20 cellular contexts compared by ENCODE assay signal in the genomic region with DNA sequence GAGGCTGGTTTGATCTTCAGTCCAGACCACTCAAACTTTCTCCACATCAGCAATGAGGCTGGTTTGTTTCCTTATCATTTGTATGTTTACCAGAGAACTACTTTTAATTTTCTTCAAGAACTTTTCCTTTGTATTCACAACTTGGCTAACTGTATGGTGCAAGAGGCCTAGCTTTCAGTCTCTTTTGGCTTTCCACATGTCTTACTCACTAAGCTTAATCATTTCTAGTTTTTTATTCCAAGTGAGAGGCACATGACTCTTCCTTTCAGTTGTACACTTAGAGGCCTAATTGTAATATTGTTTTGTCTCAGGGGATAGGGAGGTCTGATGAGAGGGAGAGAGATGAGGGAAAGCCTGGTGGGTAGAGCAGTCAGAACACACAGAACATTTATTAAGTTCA.
DNase-seq lines count a peak whose midpoint lies in the region; ATAC-seq and TF ChIP-seq lines count a peak whose summit lies in the region.
"Had no signal": no experiment of that assay in that cellular context is flagged by ENCODE, and none has a peak within 500 bp of the region (broad histone marks: within the 10 kb centered on the region; RNA-seq: fewer than 3 reads in every experiment).

No MANE protein-coding gene starts in this region.

- H3K4ac ChIP-seq in mesendoderm (ENCODE audit: low read depth, low read length) = no peak overlapping the region

- no peak overlapping the region for H3K4me3 ChIP-seq in cardiac fibroblast (replicated peaks in 1 of 2; ENCODE audit: low read depth in 2 of 2, low read length in 2 of 2)
- H3K4me3 ChIP-seq in mesendoderm (ENCODE audit: low read length) = no peak overlapping the region
- H3K4me3 ChIP-seq: SJSA1 had no signal

- no peak overlapping the region for H3K4me3 Mint-ChIP-seq in mesothelial cell of epicardium
- H3K4me3 Mint-ChIP-seq: CD4-positive, alpha-beta T cell had no signal

- H3K56ac ChIP-seq in mesendoderm (ENCODE audit: low read length) = no peak overlapping the region

- H3K9me3 Mint-ChIP-seq in mesothelial cell of epicardium = peaks cover 12% of the 10 kb centered on the region
- H3K9me3 Mint-ChIP-seq: CD4-positive, alpha-beta T cell had no signal

- peak overlapping the region; percentile 36 for H2BK15ac ChIP-seq in mesendoderm (replicated peaks; ENCODE audit: low read depth)

- H2BK120ac ChIP-seq in mesendoderm (ENCODE audit: low read depth, low read length) = no peak overlapping the region

- DNase-seq in cardiac fibroblast (ENCODE audit: low read depth in 2 of 2) = peak; percentile 22 to 32
- peak; percentile 38 for DNase-seq in fibroblast of peridontal ligament (ENCODE audit: extremely low read depth)
- no peak for DNase-seq in mesendoderm
- no peak for DNase-seq in mesothelial cell of epicardium (ENCODE audit: low spot score in 2 of 2, unreplicated experiment in 2 of 2)
- DNase-seq in CD1c-positive myeloid dendritic cell (ENCODE audit: extremely low spot score) = no peak
- DNase-seq: Caco-2; CD4-positive, alpha-beta T cell; DMS 273 treated with DMSO at 0.1 percent for 48 hours; DMS79 treated with DMSO at 0.1 percent for 48 hours; GOT3; Karpas-422; NCI-H1694 treated with DMSO at 0.1 percent for 48 hours; NCI-H2081 treated with DMSO at 0.1 percent for 48 hours; NCI-H2171 treated with DMSO at 0.1 percent for 48 hours; NCI-H524 treated with DMSO at 0.1 percent for 48 hours; OCI-M1 had no signal

- no peak overlapping the region for H3K9ac ChIP-seq in mesendoderm (ENCODE audit: low read length)

- H3K4me1 ChIP-seq in mesendoderm (ENCODE audit: control insufficient read depth, low read depth, low read length) = no peaks in the 10 kb centered on the region
- H3K4me1 ChIP-seq: Caco-2, SJSA1 had no signal

- H2AK5ac ChIP-seq in mesendoderm (ENCODE audit: low read length) = no peak overlapping the region

- H3K27me3 ChIP-seq in mesendoderm (ENCODE audit: insufficient read depth, low read length, poor library complexity) = no peaks in the 10 kb centered on the region
- H3K27me3 ChIP-seq: SJSA1 had no signal

- no peaks in the 10 kb centered on the region for H3K79me1 ChIP-seq in mesendoderm (ENCODE audit: low read length)

- no peaks in the 10 kb centered on the region for H3K79me2 ChIP-seq in mesendoderm (ENCODE audit: control insufficient read depth, insufficient read depth, low read length)

- no peak overlapping the region for H3K18ac ChIP-seq in mesendoderm (ENCODE audit: low read length)

- H3K27ac ChIP-seq in mesendoderm (ENCODE audit: low read depth, low read length) = no peak overlapping the region
- H3K27ac ChIP-seq: SJSA1 had no signal

- no peak overlapping the region for H2BK5ac ChIP-seq in mesendoderm (ENCODE audit: low read length)

- no peak for ATAC-seq in HG02852 (IDR thresholded peaks at IDR 0.05; ENCODE audit: unreplicated experiment)
- no peak for ATAC-seq in activated CD4-positive, CD25-positive, alpha-beta regulatory T cell treated with anti-CD3 and anti-CD28 coated beads, Interleukin-2, amount 50 U/mL, for 24 hours
- ATAC-seq: HCT116 had no signal

- H3K36me3 Mint-ChIP-seq in mesothelial cell of epicardium = peaks cover 2% of the 10 kb centered on the region

- H3K27me3 Mint-ChIP-seq in mesothelial cell of epicardium (ENCODE audit: low read depth) = no peaks in the 10 kb centered on the region
- H3K27me3 Mint-ChIP-seq: CD4-positive, alpha-beta T cell had no signal

- no peak overlapping the region for H3K23ac ChIP-seq in mesendoderm (ENCODE audit: low read length)

- TF ChIP-seq CTCF in cardiac fibroblast (IDR thresholded peaks at IDR 0.05; ENCODE audit: low read depth, low read length) = no peak
- no peak for TF ChIP-seq CTCF in mesothelial cell of epicardium (IDR thresholded peaks at IDR 0.05; ENCODE audit: unreplicated experiment)

- H3K36me3 ChIP-seq in mesendoderm (ENCODE audit: control insufficient read depth, insufficient read depth, low read length) = no peaks in the 10 kb centered on the region
- H3K36me3 ChIP-seq: SJSA1 had no signal

- no peak overlapping the region for H4K8ac ChIP-seq in mesendoderm (ENCODE audit: low read depth, low read length)

- peaks cover 6% of the 10 kb centered on the region for H3K4me1 Mint-ChIP-seq in mesothelial cell of epicardium

- H4K5ac ChIP-seq in mesendoderm (ENCODE audit: low read length) = no peak overlapping the region

- H3K4me2 ChIP-seq in mesendoderm (ENCODE audit: low read length) = no peak overlapping the region

- H3K27ac Mint-ChIP-seq in mesothelial cell of epicardium = no peak overlapping the region
- H3K27ac Mint-ChIP-seq: CD4-positive, alpha-beta T cell had no signal

Comparison
In these comparisons a context has a peak if more than half of its experiments do, and no peak if none do; other contexts are left out.
1. DNase-seq: peak in cardiac fibroblast (2 of 2) and fibroblast of peridontal ligament (single experiment); none in mesendoderm (single experiment), mesothelial cell of epicardium (0 of 2) and CD1c-positive myeloid dendritic cell (single experiment).